In genomic region chr5:94223231-94223630, GRCh38 we compare ENCODE assay signal across 24 cellular contexts.
"Had no signal": no experiment of that assay in that cellular context is flagged by ENCODE, and none has a peak within 500 bp of the region (broad histone marks: within the 10 kb centered on the region; RNA-seq: fewer than 3 reads in every experiment).

No MANE protein-coding gene starts in this region.

- H3K9me3 ChIP-seq: esophagus muscularis mucosa, gastroesophageal sphincter, tibial nerve had no signal

- ATAC-seq: gastroesophageal sphincter; heart right ventricle; naive thymus-derived CD4-positive, alpha-beta T cell had no signal

- FAIRE-seq: endothelial cell of umbilical vein, urothelium cell line had no signal

- H3K27ac Mint-ChIP-seq: activated CD4-positive, alpha-beta memory T cell treated with anti-CD3 and anti-CD28 coated beads, Interleukin-2, amount 10 ng/mL, durations not matched to agents 7 days and 5 days; activated naive CD4-positive, alpha-beta T cell treated with anti-CD3 and anti-CD28 coated beads, Interleukin-2, amount 50 U/mL, for 72 hours; activated T-cell treated with anti-CD3 and anti-CD28 coated beads, Interleukin-2, amount 50 U/mL, for 72 hours; dendritic cell treated with granulocyte-macrophage colony-stimulating factor and Interleukin-4, amounts not matched to agents 40 ng/mL and 50 ng/mL, for 4 days; immature natural killer cell; naive thymus-derived CD4-positive, alpha-beta T cell; neural progenitor cell; progenitor cell of endocrine pancreas had no signal

- H3K9me3 Mint-ChIP-seq: activated CD4-positive, alpha-beta memory T cell treated with anti-CD3 and anti-CD28 coated beads, Interleukin-2, amount 10 ng/mL, durations not matched to agents 7 days and 5 days; activated naive CD4-positive, alpha-beta T cell treated with anti-CD3 and anti-CD28 coated beads, Interleukin-2, amount 50 U/mL, for 72 hours; activated T-cell treated with anti-CD3 and anti-CD28 coated beads, Interleukin-2, amount 50 U/mL, for 72 hours; dendritic cell treated with granulocyte-macrophage colony-stimulating factor and Interleukin-4, amounts not matched to agents 40 ng/mL and 50 ng/mL, for 4 days had no signal

- H3K36me3 ChIP-seq: cardiac muscle cell, esophagus muscularis mucosa, gastroesophageal sphincter, heart right ventricle, neural progenitor cell, tibial nerve, WERI-Rb-1 had no signal

- H3K36me3 Mint-ChIP-seq: activated naive CD4-positive, alpha-beta T cell treated with anti-CD3 and anti-CD28 coated beads, Interleukin-2, amount 50 U/mL, for 72 hours; immature natural killer cell; naive thymus-derived CD4-positive, alpha-beta T cell; neural progenitor cell had no signal

- H3K27ac ChIP-seq: cardiac muscle cell, esophagus muscularis mucosa, gastroesophageal sphincter, heart right ventricle, neural progenitor cell, tibial nerve, WERI-Rb-1 had no signal

- DNase-seq: activated CD4-positive, alpha-beta memory T cell treated with anti-CD3 and anti-CD28 coated beads, Interleukin-2, amount 10 ng/mL, durations not matched to agents 7 days and 5 days; activated CD4-positive, alpha-beta T cell treated with anti-CD3 and anti-CD28 coated beads for 1 hour; activated CD8-positive, alpha-beta memory T cell treated with anti-CD3 and anti-CD28 coated beads, Interleukin-2, amount 50 U/mL, for 48 hours; activated gamma-delta T cell treated with Interleukin-2 at 50 U/mL for 16 hours; activated T-cell treated with anti-CD3 and anti-CD28 coated beads, Interleukin-2, amount 50 U/mL, for 72 hours; amygdala; effector memory CD4-positive, alpha-beta T cell; heart right ventricle; immature natural killer cell; kidney glomerular epithelial cell; mesenchymal stem cell; naive thymus-derived CD4-positive, alpha-beta T cell; stimulated activated naive CD4-positive, alpha-beta T cell treated with Interleukin-2 at 50 U/mL for 16 hours; WERI-Rb-1 had no signal

- H3K27me3 Mint-ChIP-seq: dendritic cell treated with granulocyte-macrophage colony-stimulating factor and Interleukin-4, amounts not matched to agents 40 ng/mL and 50 ng/mL, for 4 days had no signal

- H3K4me3 Mint-ChIP-seq: activated CD4-positive, alpha-beta memory T cell treated with anti-CD3 and anti-CD28 coated beads, Interleukin-2, amount 10 ng/mL, durations not matched to agents 7 days and 5 days; activated T-cell treated with anti-CD3 and anti-CD28 coated beads, Interleukin-2, amount 50 U/mL, for 72 hours; dendritic cell treated with granulocyte-macrophage colony-stimulating factor and Interleukin-4, amounts not matched to agents 40 ng/mL and 50 ng/mL, for 4 days; immature natural killer cell; naive thymus-derived CD4-positive, alpha-beta T cell; neural progenitor cell had no signal
